In genomic region chr21:23607782-23608181, GRCh38 we compare ENCODE assay signal across 31 cellular contexts.
"Had no signal": no experiment of that assay in that cellular context is flagged by ENCODE, and none has a peak within 500 bp of the region (broad histone marks: within the 10 kb centered on the region; RNA-seq: fewer than 3 reads in every experiment).

No MANE protein-coding gene starts in this region.

- H3K27ac ChIP-seq: adrenal gland, body of pancreas, brain microvascular endothelial cell, breast epithelium, VCaP had no signal

- FAIRE-seq: astrocyte, TTC549 had no signal

- H3K27me3 ChIP-seq: adrenal gland, body of pancreas, brain microvascular endothelial cell, breast epithelium had no signal

- H3K9me3 ChIP-seq: adrenal gland, body of pancreas, breast epithelium had no signal

- H3K4me1 ChIP-seq: adrenal gland, body of pancreas, breast epithelium had no signal

- DNase-seq: activated B cell treated with CpG ODN at 0.5 μM for 24 hours; activated CD4-positive, alpha-beta memory T cell treated with anti-CD3 and anti-CD28 coated beads for 36 hours; activated CD4-positive, alpha-beta T cell treated with anti-CD3 and anti-CD28 coated beads for 4 hours; activated CD4-positive, alpha-beta T cell treated with anti-CD3 and anti-CD28 coated beads, Interleukin-2, amount 10 ng/mL, durations not matched to agents 24 days and 14 days; activated CD4-positive, alpha-beta T cell treated with anti-CD3 and anti-CD28 coated beads, Interleukin-2, amount 50 U/mL, for 1 hour; activated CD4-positive, alpha-beta T cell treated with anti-CD3 and anti-CD28 coated beads, Interleukin-2, amount 50 U/mL, for 4 hours; activated CD4-positive, CD25-positive, alpha-beta regulatory T cell treated with anti-CD3 and anti-CD28 coated beads, Interleukin-2, amount 50 U/mL, for 72 hours; activated CD8-positive, alpha-beta memory T cell treated with anti-CD3 and anti-CD28 coated beads, Interleukin-2, amount 50 U/mL, for 4 hours; activated CD8-positive, alpha-beta T cell treated with anti-CD3 and anti-CD28 coated beads for 36 hours; activated effector memory CD4-positive, alpha-beta T cell treated with anti-CD3 and anti-CD28 coated beads, Interleukin-2, amount 50 U/mL, for 16 hours; activated gamma-delta T cell treated with Interleukin-2 at 50 U/mL for 16 hours; activated naive CD4-positive, alpha-beta T cell; activated naive CD4-positive, alpha-beta T cell treated with anti-CD3 and anti-CD28 coated beads for 36 hours; activated naive CD4-positive, alpha-beta T cell treated with anti-CD3 and anti-CD28 coated beads, Interleukin-2, amount 50 U/mL, for 16 hours; activated naive CD8-positive, alpha-beta T cell treated with anti-CD3 and anti-CD28 coated beads for 36 hours; activated T-cell treated with anti-CD3 and anti-CD28 coated beads for 4 hours; activated T-cell treated with anti-CD3 and anti-CD28 coated beads, Interleukin-2, amount 50 U/mL, for 1 hour; activated T-cell treated with anti-CD3 and anti-CD28 coated beads, Interleukin-2, amount 50 U/mL, for 4 hours; activated T-cell treated with anti-CD3 and anti-CD28 coated beads, Interleukin-2, amount 50 U/mL, for 72 hours; adrenal gland; amniotic stem cell; aorta; body of pancreas; brain microvascular endothelial cell; central memory CD4-positive, alpha-beta T cell; T-helper 2 cell; T-helper 9 cell had no signal

- H3K36me3 ChIP-seq: adrenal gland, brain microvascular endothelial cell, breast epithelium had no signal

- H3K4me3 ChIP-seq: adrenal gland, body of pancreas, breast epithelium had no signal
